In genomic region chr3:69628956-69629355, GRCh38 we compare ENCODE assay signal across 25 cellular contexts.
DNase-seq lines count a peak whose midpoint lies in the region; ATAC-seq and TF ChIP-seq lines count a peak whose summit lies in the region.
"Had no signal": no experiment of that assay in that cellular context is flagged by ENCODE, and none has a peak within 500 bp of the region (broad histone marks: within the 10 kb centered on the region; RNA-seq: fewer than 3 reads in every experiment).

No MANE protein-coding gene starts in this region.

- peaks cover 7 to 20% of the 10 kb centered on the region in 2 donors for H3K9me3 Mint-ChIP-seq in natural killer cell

- no peaks in the 10 kb centered on the region for H3K27me3 Mint-ChIP-seq in natural killer cell (ENCODE audit: low read depth in 2 of 2)

- intact Hi-C loops in natural killer cell (cut with micrococcal nuclease) = no loop called here

- no peak overlapping the region for H3K27ac Mint-ChIP-seq in natural killer cell
- H3K27ac Mint-ChIP-seq: CD8-positive, alpha-beta T cell had no signal

- no peaks in the 10 kb centered on the region for H3K4me1 Mint-ChIP-seq in natural killer cell

- H3K4me3 ChIP-seq in fibroblast of the aortic adventitia (ENCODE audit: low read depth, low read length) = no peak overlapping the region

- no peak for ATAC-seq in natural killer cell
- ATAC-seq: CD8-positive, alpha-beta T cell; HCT116 had no signal

- DNase-seq in NCI-H1105 treated with DMSO at 0.1 percent for 48 hours (lab: John Stamatoyannopoulos, UW) (peak; percentile 19), NCI-H1105 (lab: John Stamatoyannopoulos, UW) (no peak), M059J (ENCODE audit: low read depth) (peak; percentile 2), fibroblast of the aortic adventitia (ENCODE audit: low read depth) (peak; percentile 8), superior temporal gyrus (ENCODE audit: extremely low spot score) (peak; percentile 57), natural killer cell (no peak), GM19240 (ENCODE audit: insufficient read length, low spot score) (no peak)
- DNase-seq: 8988T; AML-193; C1 segment of cervical spinal cord; CD8-positive, alpha-beta T cell; DMS53; EL; GF-D8; IMR-90; MV-4-11; NCI-H1417 treated with DMSO at 0.1 percent for 48 hours; NCI-H187 treated with DMSO at 0.1 percent for 48 hours; NCI-H2107; NCI-H2227 treated with DMSO at 0.1 percent for 48 hours; NCI-H774; OCI-M1; Right ventricle myocardium superior; SW 1271 had no signal

- H3K36me3 Mint-ChIP-seq in natural killer cell = no peaks in the 10 kb centered on the region
- H3K36me3 Mint-ChIP-seq: CD8-positive, alpha-beta T cell had no signal

- no peak for TF ChIP-seq CTCF in fibroblast of the aortic adventitia (IDR thresholded peaks at IDR 0.05; ENCODE audit: insufficient read depth, low read length)
- TF ChIP-seq CTCF in natural killer cell (IDR thresholded peaks at IDR 0.05) = no peak

- no peak overlapping the region for H3K4me3 Mint-ChIP-seq in natural killer cell
- H3K4me3 Mint-ChIP-seq: CD8-positive, alpha-beta T cell had no signal

Comparison
In these comparisons a context has a peak if more than half of its experiments do, and no peak if none do; other contexts are left out.
1. DNase-seq: peak in NCI-H1105 treated with DMSO at 0.1 percent for 48 hours (single experiment), M059J (single experiment), fibroblast of the aortic adventitia (single experiment) and superior temporal gyrus (single experiment); none in NCI-H1105 (single experiment), natural killer cell (single experiment) and GM19240 (single experiment).